ENCODE assay signal across 8 cellular contexts in genomic region chr20:31710423-31711250, GRCh38. TPM values are rescaled to one million over a fixed set of nuclear protein-coding genes. Genes with fewer than 3 reads are reported as not detected.
DNase-seq lines count a peak whose midpoint lies in the region; ATAC-seq and TF ChIP-seq lines count a peak whose summit lies in the region.

No MANE protein-coding gene starts in this region.

- no peak overlapping the region for H2BK15ac ChIP-seq in H9 (ENCODE audit: low read depth, low read length)

- H3K4me1 ChIP-seq in right atrium auricular region, result peaks cover 5 to 95% of the 10 kb centered on the region in 2 donors
- peaks cover 15% of the 10 kb centered on the region for H3K4me1 ChIP-seq in H9 (ENCODE audit: insufficient read depth, low read length)

- no peak overlapping the region for H4K5ac ChIP-seq in H9 (ENCODE audit: insufficient read length, low read depth, low read length)

- H3K4me3 ChIP-seq in WERI-Rb-1 (ENCODE audit: low read depth, low read length), result no peak overlapping the region
- H3K4me3 ChIP-seq in right atrium auricular region, result no peak overlapping the region

- no peak overlapping the region for H2BK12ac ChIP-seq in H9 (ENCODE audit: insufficient read length, low read depth, low read length)

- no peak overlapping the region for H3K9ac ChIP-seq in H9 (ENCODE audit: extremely low read depth, insufficient read length, low read length)

- no peaks in the 10 kb centered on the region for H4K20me1 ChIP-seq in H9 (ENCODE audit: control insufficient read depth, insufficient read depth, insufficient read length)

- no peak overlapping the region for H2BK5ac ChIP-seq in H9 (ENCODE audit: insufficient read length, low read length)

- peak overlapping the region in 1 of 3 experiments; percentile 48; a peak in 2 of 7 replicates for H3K27ac Mint-ChIP-seq in H9

- TF ChIP-seq CTCF in WERI-Rb-1 (IDR thresholded peaks at IDR 0.05; ENCODE audit: low read depth, low read length) (no peak), right atrium auricular region (IDR thresholded peaks at IDR 0.05) (no peak), H9 (conservative IDR thresholded peaks at IDR 0.05) (no peak)

- H3K4ac ChIP-seq in H9 (ENCODE audit: low read depth, low read length), result no peak overlapping the region

- H2BK20ac ChIP-seq in H9 (ENCODE audit: low read depth, low read length, poor library complexity, severe bottlenecking), result no peak overlapping the region

- no peak for ATAC-seq in HG03025 (IDR thresholded peaks at IDR 0.05; ENCODE audit: low FRiP score, unreplicated experiment)

- H3K27me3 ChIP-seq in WERI-Rb-1 (ENCODE audit: insufficient read depth, low read depth, severe bottlenecking) (no peaks in the 10 kb centered on the region), right atrium auricular region (no peaks in the 10 kb centered on the region), H9 (ENCODE audit: insufficient read depth, low read length) (no peaks in the 10 kb centered on the region)

- H3K36me3 ChIP-seq in WERI-Rb-1 (peaks cover 94% of the 10 kb centered on the region), right atrium auricular region (peaks cover 55% of the 10 kb centered on the region)

- H3K23ac ChIP-seq in H9 (ENCODE audit: insufficient read length, low read depth, low read length), result no peak overlapping the region

- H2BK120ac ChIP-seq in H9 (ENCODE audit: low read depth, low read length, poor library complexity, severe bottlenecking), result no peak overlapping the region

- H3K79me2 ChIP-seq in H9 (ENCODE audit: insufficient read depth, low read length), result peaks cover 2% of the 10 kb centered on the region; the same call in 1 of the 2 replicates

- H3K14ac ChIP-seq in H9 (ENCODE audit: insufficient read depth, low read length), result no peak overlapping the region

- H3K56ac ChIP-seq in H9 (ENCODE audit: insufficient read length, low read depth, low read length), result no peak overlapping the region

- no peaks in the 10 kb centered on the region for H3K27me3 Mint-ChIP-seq in H9 (ENCODE audit: low read depth)

- no peaks in the 10 kb centered on the region for H3K23me2 ChIP-seq in H9 (ENCODE audit: insufficient read length, low read depth, low read length, poor library complexity, severe bottlenecking)

- no peak overlapping the region for H4K91ac ChIP-seq in H9 (ENCODE audit: insufficient read length, low read depth, low read length)

- no peak overlapping the region for H3K18ac ChIP-seq in H9 (ENCODE audit: insufficient read length, low read depth, low read length)

- H3K9me3 ChIP-seq in WERI-Rb-1 (ENCODE audit: severe bottlenecking), result no peaks in the 10 kb centered on the region
- no peaks in the 10 kb centered on the region for H3K9me3 ChIP-seq in right atrium auricular region
- H3K9me3 ChIP-seq in H9 (ENCODE audit: control insufficient read depth, low read depth, low read length), result no peaks in the 10 kb centered on the region

- H3T11ph ChIP-seq in H9 (ENCODE audit: low read length), result no peak overlapping the region

- H4K8ac ChIP-seq in H9 (replicated peaks; ENCODE audit: insufficient read length, low read depth, low read length), result no peak overlapping the region

- H3K4me2 ChIP-seq in H9 (ENCODE audit: insufficient read depth, insufficient read length, low read length), result no peak overlapping the region

- H3K4me3 Mint-ChIP-seq in H9, result no peak overlapping the region

- H3K27ac ChIP-seq in WERI-Rb-1, result peak overlapping the region; percentile 53
- peak overlapping the region; percentile 96 to 98 for H3K27ac ChIP-seq in right atrium auricular region
- peak overlapping the region; percentile 100 for H3K27ac ChIP-seq in temporal lobe (ENCODE audit: low read depth, low read length)
- no peak overlapping the region for H3K27ac ChIP-seq in H9 (ENCODE audit: insufficient read length, low read depth, low read length)

- H2AK5ac ChIP-seq in H9 (ENCODE audit: insufficient read length, low read length), result no peak overlapping the region

- DNase-seq in NCI-H2107 treated with DMSO at 0.1 percent for 48 hours (lab: John Stamatoyannopoulos, UW; ENCODE audit: unreplicated experiment), result peak; percentile 46
- no peak for DNase-seq in NCI-H2107 (lab: John Stamatoyannopoulos, UW)
- peak; percentile 37 for DNase-seq in WERI-Rb-1
- no peak for DNase-seq in right atrium auricular region (ENCODE audit: low spot score)
- no peak for DNase-seq in H9
- DNase-seq in NCI-H2227 treated with DMSO at 0.1 percent for 48 hours (lab: John Stamatoyannopoulos, UW), result no peak

- peaks cover 60 to 66% of the 10 kb centered on the region in 2 experiments for H3K4me1 Mint-ChIP-seq in H9

- H3K79me1 ChIP-seq in H9 (ENCODE audit: insufficient read depth, low read depth, low read length, poor library complexity, severe bottlenecking), result no peaks in the 10 kb centered on the region

- WGBS in H9 (ENCODE audit: extremely low coverage, insufficient read length, low lambda C conversion rate), result no CpG with 5 or more reads among the region's 5 CpGs

- H3K9me3 Mint-ChIP-seq in H9, result no peaks in the 10 kb centered on the region

- peaks cover 3 to 63% (median 35%) of the 10 kb centered on the region in 3 experiments; a peak in 6 of 7 replicates for H3K36me3 Mint-ChIP-seq in H9 (ENCODE audit: insufficient read depth in 1 of 3, low read depth in 3 of 3)

- H2AFZ ChIP-seq in H9 (ENCODE audit: low read length), result no peak overlapping the region

RNA-seq across cellular contexts. Expression of gene BCL2L1, which starts 12.0 kb away (rescaled TPM):
- total RNA-seq in right atrium auricular region, result 10 to 100 TPM; 84.2 to 93.5 TPM
- total RNA-seq in temporal lobe, result 42.5 TPM
- total RNA-seq in H9 (2021), result 105 and 109 TPM in 2 replicates

RNA-seq across cellular contexts. Expression of gene TPX2, which starts 28.5 kb away (rescaled TPM):
- 1 to 10 TPM in 1 of 2 donors, under 1 TPM in 1; 0.20 to 2.9 TPM for total RNA-seq in right atrium auricular region
- total RNA-seq in temporal lobe, result 6.6 TPM
- 161 TPM in 2 replicates for total RNA-seq in H9 (2021)

Comparison
In these comparisons a context has a peak if more than half of its experiments do, and no peak if none do; other contexts are left out.
1. DNase-seq: peak in NCI-H2107 treated with DMSO at 0.1 percent for 48 hours (single experiment) and WERI-Rb-1 (single experiment); none in NCI-H2107 (single experiment), right atrium auricular region (single experiment), H9 (single experiment) and NCI-H2227 treated with DMSO at 0.1 percent for 48 hours (single experiment).
2. RNA of gene TPX2, which starts 28.5 kb away (total RNA-seq): 161 TPM in H9; 6.6 TPM in temporal lobe (single experiment) and 0.20 to 2.9 TPM in right atrium auricular region; every median in the first group is over 10 times any median in the second.